27 cellular contexts compared by ENCODE assay signal in the genomic region with DNA sequence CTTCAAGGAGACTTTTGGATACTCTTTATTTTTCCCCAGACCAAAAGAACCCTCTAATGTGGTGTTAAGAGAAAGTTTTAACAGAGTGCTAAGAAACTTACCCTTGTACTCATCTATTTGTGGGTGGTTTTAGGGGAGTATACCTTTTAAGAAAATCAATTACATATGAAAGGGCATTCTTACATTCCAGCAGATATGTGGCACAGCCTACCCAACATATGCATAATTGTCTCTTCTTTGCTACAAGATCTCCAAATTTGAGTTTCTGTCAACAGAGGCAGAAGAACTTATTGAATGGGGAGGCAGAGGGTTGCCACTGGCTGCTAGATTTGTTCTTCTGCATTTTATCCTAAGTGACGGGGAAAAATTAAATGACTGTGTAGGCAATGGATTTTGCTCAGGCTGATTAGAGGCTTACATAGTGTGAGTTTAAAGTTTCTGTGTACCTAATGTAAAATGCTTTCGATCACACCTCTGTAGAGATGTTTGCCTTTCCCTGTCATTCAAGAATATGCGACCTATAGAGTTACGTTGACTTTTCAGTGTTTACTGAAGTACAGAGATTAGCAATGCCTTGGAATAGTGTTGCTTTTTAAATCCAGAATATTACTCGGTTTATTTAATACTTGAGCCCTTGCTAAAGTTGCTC. TPM values are rescaled to one million over a fixed set of nuclear protein-coding genes. Genes with fewer than 3 reads are reported as not detected.
DNase-seq lines count a peak whose midpoint lies in the region; ATAC-seq and TF ChIP-seq lines count a peak whose summit lies in the region.
"Had no signal": no experiment of that assay in that cellular context is flagged by ENCODE, and none has a peak within 500 bp of the region (broad histone marks: within the 10 kb centered on the region; RNA-seq: fewer than 3 reads in every experiment).

No MANE protein-coding gene starts in this region.

- H3K9me3 ChIP-seq in HEK293 (ENCODE audit: control insufficient read depth, insufficient read depth, low read depth, low read length) (no peaks in the 10 kb centered on the region), PC-9 (ENCODE audit: insufficient read depth, low read depth) (no peaks in the 10 kb centered on the region)
- H3K9me3 ChIP-seq: BE2C had no signal

- peaks cover 5% of the 10 kb centered on the region; the same call in 1 of the 2 replicates for H3K79me2 ChIP-seq in PC-9 (ENCODE audit: low read depth)

- H3K4me1 ChIP-seq in HEK293 (ENCODE audit: control insufficient read depth, insufficient read depth, low read length) (no peaks in the 10 kb centered on the region), PC-9 (replicated peaks; ENCODE audit: insufficient read depth) (no peaks in the 10 kb centered on the region)

- ATAC-seq in activated T-helper 17 cell treated with anti-CD3 and anti-CD28 coated beads, Interleukin-2, amount 50 U/mL, for 72 hours (replicated peaks): no peak
- ATAC-seq in stimulated activated memory B cell treated with anti-CD40 and anti-IgM and Interleukin-4, amounts not matched to agents 10 μg/mL and 1 μg/mL and 100 μg/mL, for 72 hours: no peak
- ATAC-seq: Panc1 had no signal

- H3K4me1 Mint-ChIP-seq in activated T-helper 17 cell treated with anti-CD3 and anti-CD28 coated beads, Interleukin-2, amount 50 U/mL, for 72 hours: peaks cover 4% of the 10 kb centered on the region
- H3K4me1 Mint-ChIP-seq in stimulated activated memory B cell treated with anti-CD40 and anti-IgM and Interleukin-4, amounts not matched to agents 10 μg/mL and 1 μg/mL and 100 μg/mL, for 72 hours: no peaks in the 10 kb centered on the region
- H3K4me1 Mint-ChIP-seq: CD14-positive monocyte had no signal

- CTCF ChIA-PET in HEK293 (lab: Yijun Ruan, JAX): no interaction called here
- CTCF ChIA-PET in PC-9 (lab: Charles Lee): no interaction called here

- H3K4me2 ChIP-seq in PC-9: no peak overlapping the region

- H3K27ac ChIP-seq in HEK293 (ENCODE audit: extremely low read depth, low read depth, low read length) (no peak overlapping the region), PC-9 (no peak overlapping the region)
- H3K27ac ChIP-seq: 22Rv1, HL-60, RWPE1 had no signal

- no peaks in the 10 kb centered on the region for H3K9me2 ChIP-seq in PC-9 (ENCODE audit: insufficient read depth)

- peaks cover 26% of the 10 kb centered on the region for H3F3A ChIP-seq in PC-9 (ENCODE audit: insufficient read depth, low read depth)

- H4K20me1 ChIP-seq in PC-9 (ENCODE audit: insufficient read depth): peaks cover 20% of the 10 kb centered on the region; the same call in 1 of the 2 replicates

- TF ChIP-seq CTCF in HEK293 (tag by site-specific recombination; IDR thresholded peaks at IDR 0.05) (no peak), PC-9 (conservative IDR thresholded peaks at IDR 0.05) (no peak)

- H3K27me3 Mint-ChIP-seq in activated T-helper 17 cell treated with anti-CD3 and anti-CD28 coated beads, Interleukin-2, amount 50 U/mL, for 72 hours: no peaks in the 10 kb centered on the region
- no peaks in the 10 kb centered on the region for H3K27me3 Mint-ChIP-seq in stimulated activated memory B cell treated with anti-CD40 and anti-IgM and Interleukin-4, amounts not matched to agents 10 μg/mL and 1 μg/mL and 100 μg/mL, for 72 hours
- H3K27me3 Mint-ChIP-seq: CD8-positive, alpha-beta memory T cell had no signal

- BruUV-seq in PC-9 (replicated peaks; lab: Mats Ljungman, UMichigan): no TSS peak

- intact Hi-C loops in PC-9 (cut with micrococcal nuclease; ENCODE audit: unreplicated experiment): no loop called here

- no peaks in the 10 kb centered on the region for H3K9me3 Mint-ChIP-seq in activated T-helper 17 cell treated with anti-CD3 and anti-CD28 coated beads, Interleukin-2, amount 50 U/mL, for 72 hours
- no peaks in the 10 kb centered on the region for H3K9me3 Mint-ChIP-seq in stimulated activated memory B cell treated with anti-CD40 and anti-IgM and Interleukin-4, amounts not matched to agents 10 μg/mL and 1 μg/mL and 100 μg/mL, for 72 hours
- H3K9me3 Mint-ChIP-seq: CD14-positive monocyte; CD8-positive, alpha-beta memory T cell; HFFc6 had no signal

- H3K36me3 Mint-ChIP-seq in activated T-helper 17 cell treated with anti-CD3 and anti-CD28 coated beads, Interleukin-2, amount 50 U/mL, for 72 hours (ENCODE audit: low read depth): peaks cover 80% of the 10 kb centered on the region
- H3K36me3 Mint-ChIP-seq in stimulated activated memory B cell treated with anti-CD40 and anti-IgM and Interleukin-4, amounts not matched to agents 10 μg/mL and 1 μg/mL and 100 μg/mL, for 72 hours: peaks cover 42% of the 10 kb centered on the region

- DNase-seq in DMS53 (lab: John Stamatoyannopoulos, UW) (peak; percentile 38), DMS53 treated with DMSO at 0.1 percent for 48 hours (lab: John Stamatoyannopoulos, UW; ENCODE audit: unreplicated experiment) (no peak), HCEC 1CT (no peak), PC-9 (no peak)
- DNase-seq: ACHN; BE2C; CD8-positive, alpha-beta memory T cell; DMS 273 treated with DMSO at 0.1 percent for 48 hours; DND-41; HFFc6; Karpas-422; NCI-H1092; NCI-H1417 treated with DMSO at 0.1 percent for 48 hours; NCI-H1694 treated with DMSO at 0.1 percent for 48 hours; NCI-H2171; NCI-H226; NCI-H510A treated with DMSO at 0.1 percent for 48 hours; SHP77 had no signal

- POLR2A ChIA-PET in HEK293 (lab: Yijun Ruan, JAX): no interaction called here
- POLR2A ChIA-PET in PC-9 (lab: Charles Lee; ENCODE audit: unreplicated experiment): no interaction called here

- no peaks in the 10 kb centered on the region for H3K27me3 ChIP-seq in PC-9 (ENCODE audit: insufficient read depth, low read depth)
- H3K27me3 ChIP-seq: BE2C had no signal

- no peak overlapping the region for H3K4me3 ChIP-seq in HEK293 (ENCODE audit: low read depth, low read length)
- no peak overlapping the region for H3K4me3 ChIP-seq in PC-9

- H3K36me3 ChIP-seq in HEK293 (ENCODE audit: control insufficient read depth in 2 of 2, insufficient read depth in 1 of 2, low read length in 2 of 2): peaks cover 57 to 71% of the 10 kb centered on the region in 2 experiments
- peaks cover 82% of the 10 kb centered on the region for H3K36me3 ChIP-seq in PC-9 (ENCODE audit: low read depth)

- no peak overlapping the region for H3K4me3 Mint-ChIP-seq in activated T-helper 17 cell treated with anti-CD3 and anti-CD28 coated beads, Interleukin-2, amount 50 U/mL, for 72 hours
- H3K4me3 Mint-ChIP-seq in stimulated activated memory B cell treated with anti-CD40 and anti-IgM and Interleukin-4, amounts not matched to agents 10 μg/mL and 1 μg/mL and 100 μg/mL, for 72 hours: no peak overlapping the region
- H3K4me3 Mint-ChIP-seq: CD14-positive monocyte; CD8-positive, alpha-beta memory T cell; HFFc6 had no signal

- no peak overlapping the region for H2AFZ ChIP-seq in PC-9

- H3K27ac Mint-ChIP-seq in activated T-helper 17 cell treated with anti-CD3 and anti-CD28 coated beads, Interleukin-2, amount 50 U/mL, for 72 hours: peak overlapping the region; percentile 77
- H3K27ac Mint-ChIP-seq in stimulated activated memory B cell treated with anti-CD40 and anti-IgM and Interleukin-4, amounts not matched to agents 10 μg/mL and 1 μg/mL and 100 μg/mL, for 72 hours: peak overlapping the region; percentile 57
- H3K27ac Mint-ChIP-seq: CD14-positive monocyte, HFFc6 had no signal

TF ChIP-seq in HEK293, 187 proteins besides CTCF, POLR2A, EP300 and RAD21:
- TF ChIP-seq ZNF660 (tag by site-specific recombination; IDR thresholded peaks at IDR 0.05) (no peak), ZNF133 (tag by site-specific recombination; IDR thresholded peaks at IDR 0.05) (peak; percentile 68; the same call in 1 of the 2 replicates)
TF ChIP-seq in HEK293: peak in this region for 1.

RNA-seq across cellular contexts. Expression of gene PROX2, which starts 54.6 kb away (rescaled TPM):
- total RNA-seq in activated T-helper 17 cell treated with anti-CD3 and anti-CD28 coated beads, Interleukin-2, amount 50 U/mL, for 72 hours: under 1 TPM; 0.71 TPM
- not detected in 2 replicates for total RNA-seq in PC-9 (2021)
- total RNA-seq: HFFc6, SK-MEL-5 had no signal

RNA-seq across cellular contexts. Expression of gene YLPM1, which starts 58.3 kb away (rescaled TPM):
- 10 to 100 TPM; 52.1 to 59.0 TPM for total RNA-seq in activated T-helper 17 cell treated with anti-CD3 and anti-CD28 coated beads, Interleukin-2, amount 50 U/mL, for 72 hours
- 146 and 170 TPM in 2 replicates for total RNA-seq in PC-9 (2021)
